Comparison of ENCODE assay signal across 17 cellular contexts in the genomic region with DNA sequence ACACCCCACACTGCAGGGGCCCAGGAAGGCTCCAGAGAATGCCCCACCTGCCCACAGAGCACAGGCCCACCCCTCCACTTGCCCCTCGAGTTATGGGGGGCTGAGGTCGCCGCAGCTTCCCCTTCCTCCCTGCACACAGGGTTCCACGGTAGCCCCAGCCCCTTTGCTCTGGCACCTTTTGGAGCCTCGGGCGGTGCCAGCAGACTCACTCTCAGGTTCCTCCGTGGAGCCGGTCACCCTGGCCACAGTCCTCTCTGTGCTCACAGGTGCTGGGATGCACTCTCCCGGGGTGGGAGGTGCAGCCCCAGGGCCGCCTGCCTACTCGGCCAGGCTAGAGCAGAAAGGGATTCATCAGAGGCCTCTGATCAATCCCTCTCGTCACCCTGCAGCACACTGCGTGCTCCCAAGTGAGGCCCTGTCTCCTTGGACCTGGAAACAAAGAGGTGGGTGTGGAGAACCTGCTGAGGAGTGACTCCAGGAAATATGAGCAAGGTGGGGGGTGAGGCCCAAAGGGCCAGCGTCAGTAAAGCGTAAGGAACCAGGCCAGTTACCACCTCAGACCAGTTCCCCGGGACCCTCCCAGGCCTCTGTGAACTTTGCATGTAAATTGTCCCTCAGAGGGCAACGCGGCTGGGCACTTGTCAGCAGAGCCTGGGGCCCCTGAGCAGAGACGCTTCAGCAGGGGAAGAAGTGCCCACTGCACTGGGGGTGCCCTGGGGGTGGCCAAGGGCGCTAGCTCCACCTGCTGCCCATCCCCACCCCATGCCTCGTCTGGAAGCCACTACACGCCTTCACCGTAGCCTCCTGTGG.
"Had no signal": no experiment of that assay in that cellular context is flagged by ENCODE, and none has a peak within 500 bp of the region (broad histone marks: within the 10 kb centered on the region; RNA-seq: fewer than 3 reads in every experiment).

No MANE protein-coding gene starts in this region.

- H3K9me3 Mint-ChIP-seq: activated CD8-positive, alpha-beta T cell treated with anti-CD3 and anti-CD28 coated beads for 36 hours; activated naive CD8-positive, alpha-beta T cell treated with anti-CD3 and anti-CD28 coated beads for 36 hours; activated T-cell treated with anti-CD3 and anti-CD28 coated beads, Interleukin-2, amount 50 U/mL, for 72 hours; mesothelial cell of epicardium; neural progenitor cell; stimulated activated memory B cell treated with anti-CD40 and anti-IgM and Interleukin-4, amounts not matched to agents 10 μg/mL and 1 μg/mL and 100 μg/mL, for 72 hours; T-helper 2 cell treated with Interferon-gamma antibody and Interleukin-4, amounts not matched to agents 5 μg/mL and 100 μg/mL, for 36 hours had no signal

- H2AFZ ChIP-seq: neural progenitor cell, parathyroid adenoma had no signal

- H3K36me3 ChIP-seq: esophagus muscularis mucosa, neural progenitor cell, tibial artery had no signal

- ATAC-seq: activated CD8-positive, alpha-beta T cell treated with anti-CD3 and anti-CD28 coated beads for 36 hours; activated T-cell treated with anti-CD3 and anti-CD28 coated beads, Interleukin-2, amount 50 U/mL, for 72 hours had no signal

- H3K4me3 ChIP-seq: esophagus muscularis mucosa, neural progenitor cell, tibial artery had no signal

- DNase-seq: activated CD4-positive, CD25-positive, alpha-beta regulatory T cell treated with anti-CD3 and anti-CD28 coated beads, Interleukin-2, amount 50 U/mL, for 72 hours; activated CD8-positive, alpha-beta memory T cell treated with anti-CD3 and anti-CD28 coated beads, Interleukin-2, amount 50 U/mL, for 4 hours; activated CD8-positive, alpha-beta T cell treated with anti-CD3 and anti-CD28 coated beads for 36 hours; activated gamma-delta T cell treated with Interleukin-2 at 50 U/mL for 16 hours; activated naive CD8-positive, alpha-beta T cell treated with anti-CD3 and anti-CD28 coated beads for 36 hours; activated T-cell treated with anti-CD3 and anti-CD28 coated beads, Interleukin-2, amount 50 U/mL, for 72 hours; anterior cingulate cortex; islet precursor cell; small intestine; tibial artery had no signal

- H3K4me3 Mint-ChIP-seq: activated CD8-positive, alpha-beta T cell treated with anti-CD3 and anti-CD28 coated beads for 36 hours; activated naive CD8-positive, alpha-beta T cell treated with anti-CD3 and anti-CD28 coated beads for 36 hours; activated T-cell treated with anti-CD3 and anti-CD28 coated beads, Interleukin-2, amount 50 U/mL, for 72 hours; mesothelial cell of epicardium; neural progenitor cell; stimulated activated memory B cell treated with anti-CD40 and anti-IgM and Interleukin-4, amounts not matched to agents 10 μg/mL and 1 μg/mL and 100 μg/mL, for 72 hours; T-helper 2 cell treated with Interferon-gamma antibody and Interleukin-4, amounts not matched to agents 5 μg/mL and 100 μg/mL, for 36 hours had no signal

- H3K9me3 ChIP-seq: esophagus muscularis mucosa, tibial artery had no signal

- H3K79me2 ChIP-seq: parathyroid adenoma had no signal

- H3K4me2 ChIP-seq: neural progenitor cell had no signal

- H3K27ac Mint-ChIP-seq: activated CD8-positive, alpha-beta T cell treated with anti-CD3 and anti-CD28 coated beads for 36 hours; activated naive CD8-positive, alpha-beta T cell treated with anti-CD3 and anti-CD28 coated beads for 36 hours; activated T-cell treated with anti-CD3 and anti-CD28 coated beads, Interleukin-2, amount 50 U/mL, for 72 hours; mesothelial cell of epicardium; neural progenitor cell; stimulated activated memory B cell treated with anti-CD40 and anti-IgM and Interleukin-4, amounts not matched to agents 10 μg/mL and 1 μg/mL and 100 μg/mL, for 72 hours; T-helper 2 cell treated with Interferon-gamma antibody and Interleukin-4, amounts not matched to agents 5 μg/mL and 100 μg/mL, for 36 hours had no signal

- FAIRE-seq: bronchial epithelial cell, small intestine had no signal

- H3K27me3 ChIP-seq: neural progenitor cell had no signal

- H3K4me1 ChIP-seq: parathyroid adenoma had no signal

- H3K27ac ChIP-seq: esophagus muscularis mucosa, neural progenitor cell, parathyroid adenoma, tibial artery had no signal

- H3K27me3 Mint-ChIP-seq: activated CD8-positive, alpha-beta T cell treated with anti-CD3 and anti-CD28 coated beads for 36 hours had no signal

- H3K4me1 Mint-ChIP-seq: activated naive CD8-positive, alpha-beta T cell treated with anti-CD3 and anti-CD28 coated beads for 36 hours had no signal

- H3K9ac ChIP-seq: neural progenitor cell, parathyroid adenoma had no signal

- H3K36me3 Mint-ChIP-seq: activated naive CD8-positive, alpha-beta T cell treated with anti-CD3 and anti-CD28 coated beads for 36 hours; mesothelial cell of epicardium; neural progenitor cell; stimulated activated memory B cell treated with anti-CD40 and anti-IgM and Interleukin-4, amounts not matched to agents 10 μg/mL and 1 μg/mL and 100 μg/mL, for 72 hours had no signal
